Comparison of ENCODE assay signal across 9 cellular contexts in genomic region chr12:20369164-20370000, GRCh38. TPM values are rescaled to one million over a fixed set of nuclear protein-coding genes. Genes with fewer than 3 reads are reported as not detected.
DNase-seq lines count a peak whose midpoint lies in the region; ATAC-seq and TF ChIP-seq lines count a peak whose summit lies in the region.
"Had no signal": no experiment of that assay in that cellular context is flagged by ENCODE, and none has a peak within 500 bp of the region (broad histone marks: within the 10 kb centered on the region; RNA-seq: fewer than 3 reads in every experiment).

No MANE protein-coding gene starts in this region.

- peak overlapping the region; percentile 92 to 98 for H3K4me3 Mint-ChIP-seq in CD14-positive monocyte
- peak overlapping the region; percentile 62 for H3K4me3 Mint-ChIP-seq in activated naive CD8-positive, alpha-beta T cell
- H3K4me3 Mint-ChIP-seq: memory B cell had no signal

- no peak overlapping the region for H4K5ac ChIP-seq in IMR-90 (ENCODE audit: low read depth, low read length)

- H3K4ac ChIP-seq in IMR-90 (ENCODE audit: low read depth, low read length): no peak overlapping the region

- dilution Hi-C loops in IMR-90 (cut with HindIII; ENCODE audit: low sequenced_read_pairs, unreplicated experiment): no loop called here

- H3K4me1 ChIP-seq in IMR-90 (ENCODE audit: control insufficient read depth, insufficient read depth, low read length) (no peaks in the 10 kb centered on the region), neuron (ENCODE audit: insufficient read depth, low read length) (peaks cover 24% of the 10 kb centered on the region)

- H2AFZ ChIP-seq in IMR-90 (replicated peaks; ENCODE audit: low read length, poor library complexity): peak overlapping the region; percentile 87
- H2AFZ ChIP-seq in neuron (ENCODE audit: low read depth, low read length): peak overlapping the region; percentile 84

- H2BK15ac ChIP-seq in IMR-90 (ENCODE audit: low read depth, low read length): no peak overlapping the region

- intact Hi-C loops in CD14-positive monocyte (cut with micrococcal nuclease) (no loop called here), IMR-90 (cut with micrococcal nuclease) (loop anchor here (1.0 to 5.0 kb wide), 5 partner anchors 232 to 631 kb away; no protein-coding TSS in a partner anchor), head of caudate nucleus (cut with DNase I) (no loop called here)

- no peak overlapping the region for H2BK120ac ChIP-seq in IMR-90 (ENCODE audit: low read depth, low read length)

- TF ChIP-seq RAD21 in IMR-90 (IDR thresholded peaks at IDR 0.05; ENCODE audit: low read length): no peak

- no peak overlapping the region; the same call in 1 of the 2 replicates for H4K91ac ChIP-seq in IMR-90 (ENCODE audit: insufficient read depth, low read depth, low read length)

- H2BK20ac ChIP-seq in IMR-90 (ENCODE audit: low read depth, low read length): no peak overlapping the region

- peaks cover 25% of the 10 kb centered on the region for H3K4me1 Mint-ChIP-seq in CD14-positive monocyte
- peaks cover 12% of the 10 kb centered on the region for H3K4me1 Mint-ChIP-seq in activated naive CD8-positive, alpha-beta T cell (ENCODE audit: low read depth)
- H3K4me1 Mint-ChIP-seq: memory B cell had no signal

- WGBS in IMR-90 (ENCODE audit: extremely low coverage in 2 of 2, insufficient read length in 1 of 2), 2 experiments: 0% methylated on average over 20 of the region's 78 CpGs; no CpG with 5 or more reads in 1 of the 2 experiments

- peaks cover 33 to 63% (median 42%) of the 10 kb centered on the region in 3 donors for H3K27me3 Mint-ChIP-seq in CD14-positive monocyte (ENCODE audit: low read depth in 3 of 3)
- H3K27me3 Mint-ChIP-seq in activated naive CD8-positive, alpha-beta T cell: peaks cover 23% of the 10 kb centered on the region

- no peak overlapping the region for H3K56ac ChIP-seq in IMR-90 (ENCODE audit: extremely low read depth, insufficient read depth, low read length)

- peak overlapping the region; percentile 84 for H3K9ac ChIP-seq in IMR-90 (ENCODE audit: low read depth, low read length)

- peak overlapping the region; percentile 35 for H3K27ac ChIP-seq in IMR-90 (ENCODE audit: insufficient read depth, low read length)

- H3K9me1 ChIP-seq in IMR-90 (ENCODE audit: insufficient read depth, low read length): no peaks in the 10 kb centered on the region

- CTCF ChIA-PET in IMR-90 (lab: Yijun Ruan, JAX): interaction anchor here (0.6 to 1.4 kb wide), 3 partner anchors 12 to 1918 kb away, joined by 3 to 6 read pairs (median 4); no protein-coding TSS in a partner anchor

- H4K8ac ChIP-seq in IMR-90 (ENCODE audit: low read depth in 2 of 2, low read length in 2 of 2): no peak overlapping the region

- no peaks in the 10 kb centered on the region for H3K79me1 ChIP-seq in IMR-90 (ENCODE audit: low read depth in 1 of 2, low read length in 2 of 2)

- H3K4me2 ChIP-seq in IMR-90 (ENCODE audit: low read depth, low read length): peak overlapping the region; percentile 64

- TF ChIP-seq POLR2A in IMR-90 (IDR thresholded peaks at IDR 0.05; ENCODE audit: low read depth, low read length): no peak

- in situ Hi-C loops in IMR-90 (cut with MboI; ENCODE audit: low sequenced_read_pairs): loop anchor here (10.0 kb wide), 1 partner anchor 625 kb away; no protein-coding TSS in a partner anchor

- H3K36me3 ChIP-seq in IMR-90 (ENCODE audit: control insufficient read depth, insufficient read depth, low read length) (no peaks in the 10 kb centered on the region), neuron (ENCODE audit: insufficient read depth, low read length) (no peaks in the 10 kb centered on the region)

- ATAC-seq in IMR-90 (ENCODE audit: low read depth): peak; percentile 73
- no peak for ATAC-seq in GM18868 (IDR thresholded peaks at IDR 0.05; ENCODE audit: unreplicated experiment)
- no peak for ATAC-seq in HG03520 (IDR thresholded peaks at IDR 0.05; ENCODE audit: unreplicated experiment)
- no peak for ATAC-seq in HG03342 (IDR thresholded peaks at IDR 0.05; ENCODE audit: unreplicated experiment)

- H2BK5ac ChIP-seq in IMR-90 (ENCODE audit: low read depth, low read length, poor library complexity, severe bottlenecking): no peak overlapping the region

- POLR2A ChIA-PET in IMR-90 (lab: Charles Lee; ENCODE audit: unreplicated experiment): no interaction called here

- H2AK5ac ChIP-seq in IMR-90 (ENCODE audit: low read depth, low read length): no peak overlapping the region

- no peaks in the 10 kb centered on the region for H4K20me1 ChIP-seq in IMR-90 (ENCODE audit: insufficient read depth, low read length)

- H3K36me3 Mint-ChIP-seq in CD14-positive monocyte: peaks cover 0 to 3% of the 10 kb centered on the region in 2 donors
- H3K36me3 Mint-ChIP-seq in activated naive CD8-positive, alpha-beta T cell: no peaks in the 10 kb centered on the region
- H3K36me3 Mint-ChIP-seq: memory B cell had no signal

- no peaks in the 10 kb centered on the region for H3K27me3 ChIP-seq in IMR-90 (ENCODE audit: control insufficient read depth, insufficient read depth, low read length)
- H3K27me3 ChIP-seq in neuron (ENCODE audit: insufficient read depth, low read length): no peaks in the 10 kb centered on the region

- 0 out of 2 replicates have a peak overlapping the region, but pooled peaks have one; percentile 29 for H3K14ac ChIP-seq in IMR-90 (replicated peaks; ENCODE audit: low read depth, low read length)

- no peak overlapping the region for H3K27ac Mint-ChIP-seq in CD14-positive monocyte
- no peak overlapping the region for H3K27ac Mint-ChIP-seq in activated naive CD8-positive, alpha-beta T cell
- H3K27ac Mint-ChIP-seq: memory B cell had no signal

- H3K23ac ChIP-seq in IMR-90 (ENCODE audit: low read depth, low read length): peak overlapping the region; percentile 56; the same call in 1 of the 2 replicates

- no TSS peak for BruUV-seq in IMR-90 (replicated peaks; lab: Mats Ljungman, UMichigan)

- H3K9me3 ChIP-seq in IMR-90 (ENCODE audit: control insufficient read depth, insufficient read depth, low read length) (no peaks in the 10 kb centered on the region), neuron (ENCODE audit: low read length) (no peaks in the 10 kb centered on the region)

- peaks cover 0 to 11% (median 4%) of the 10 kb centered on the region in 7 donors for H3K9me3 Mint-ChIP-seq in CD14-positive monocyte
- H3K9me3 Mint-ChIP-seq in activated naive CD8-positive, alpha-beta T cell (ENCODE audit: low read depth): no peaks in the 10 kb centered on the region

- H2AK9ac ChIP-seq in IMR-90 (replicated peaks; ENCODE audit: low read depth, low read length, poor library complexity): peak overlapping the region; percentile 71

- no peak for TF ChIP-seq CTCF in CD14-positive monocyte (IDR thresholded peaks at IDR 0.05)
- no peak for TF ChIP-seq CTCF in IMR-90 (conservative IDR thresholded peaks at IDR 0.05; ENCODE audit: low read depth, low read length)

- H3K4me3 ChIP-seq in IMR-90 (ENCODE audit: insufficient read depth, low read depth, low read length): peak overlapping the region; percentile 89
- H3K4me3 ChIP-seq in neuron (ENCODE audit: low read length): peak overlapping the region; percentile 63

- DNase-seq in CD14-positive monocyte (ENCODE audit: low spot score): peak; percentile 49
- peak; percentile 39 for DNase-seq in IMR-90
- DNase-seq in head of caudate nucleus: peak in 40 of 42 donors; percentile 10 to 66 (median 38)

- H3K18ac ChIP-seq in IMR-90 (ENCODE audit: low read depth, low read length): no peak overlapping the region

TF ChIP-seq in IMR-90, 13 proteins besides CTCF, POLR2A, EP300 and RAD21:
- TF ChIP-seq BHLHE40 (IDR thresholded peaks at IDR 0.05; ENCODE audit: low read depth, low read length) (no peak), FOS (IDR thresholded peaks at IDR 0.05; ENCODE audit: low read depth, low read length) (no peak), NFE2L2 (IDR thresholded peaks at IDR 0.05; ENCODE audit: low read depth, low read length) (no peak), SMC3 (IDR thresholded peaks at IDR 0.05; ENCODE audit: low read depth, low read length) (no peak)

RNA-seq across cellular contexts. Expression of gene PDE3A, which starts 1.0 kb away (rescaled TPM):
- polyA plus RNA-seq in CD14-positive monocyte (under 1 TPM in 1 of 2 donors, not detected in 1; 0.10 TPM), IMR-90 (2012; rRNA removed) (0.01 and 0.09 TPM in 2 replicates)
- total RNA-seq in IMR-90 (2012; rRNA removed): 0.18 and 0.28 TPM in 2 replicates
- polyA plus RNA-seq in IMR-90 (2012; cell fraction: cytosol; rRNA removed): 0.01 and 0.02 TPM in 2 replicates
- 0.05 and 0.10 TPM in 2 replicates for polyA plus RNA-seq in IMR-90 (2012; cell fraction: nucleus; rRNA removed; ENCODE audit: low replicate concordance)
